ENCODE assay signal across 15 cellular contexts in genomic region chr3:23402728-23403505, GRCh38.
A peak's percentile ranks its signal among the peaks of the same experiment; 100 is the strongest.
DNase-seq lines count a peak whose midpoint lies in the region; ATAC-seq, FAIRE-seq and TF ChIP-seq lines count a peak whose summit lies in the region.
"Had no signal": no experiment of that assay in that cellular context is flagged by ENCODE, and none has a peak within 500 bp of the region (broad histone marks: within the 10 kb centered on the region; RNA-seq: fewer than 3 reads in every experiment).

No MANE protein-coding gene starts in this region.

- no peak for TF ChIP-seq POLR2A in GM12878 (IDR thresholded peaks at IDR 0.05; ENCODE audit: low read depth, low read length)

- RAD21 ChIA-PET in GM12878 (lab: Charles Lee; ENCODE audit: unreplicated experiment) = interaction anchor here (0.5 to 1.0 kb wide), 3 partner anchors 14 to 198 kb away, joined by 3 read pairs; no protein-coding TSS in a partner anchor

- in situ Hi-C loops in GM12878 (cut with MboI) = no loop called here

- no TSS peak for BruUV-seq in GM12878 (replicated peaks; lab: Mats Ljungman, UMichigan)

- no peak for TF ChIP-seq EP300 in GM12878 (IDR thresholded peaks at IDR 0.05; ENCODE audit: borderline replicate concordance in 1 of 2, control insufficient read depth in 1 of 2, low read depth in 2 of 2, low read length in 2 of 2)

- no peak overlapping the region for H3K27ac ChIP-seq in GM12878 (ENCODE audit: control insufficient read depth, insufficient read depth)
- H3K27ac ChIP-seq: SK-N-MC had no signal

- FAIRE-seq in GM12878 (lab: Jason Lieb, UNC) = no peak
- FAIRE-seq: kidney, urothelium cell line had no signal

- DNase-seq in CD1c-positive myeloid dendritic cell (ENCODE audit: extremely low spot score) = peak; percentile 69
- peak; percentile 33 for DNase-seq in M059J (ENCODE audit: low read depth)
- no peak for DNase-seq in GM12878 (ENCODE audit: low read depth, low spot score)
- DNase-seq in NCI-H1930 (lab: John Stamatoyannopoulos, UW) = no peak
- DNase-seq in anterior cingulate cortex (lab: John Stamatoyannopoulos, UW) = no peak
- no peak for DNase-seq in GM10266 (ENCODE audit: extremely low spot score)
- no peak for DNase-seq in activated CD4-positive, CD25-positive, alpha-beta regulatory T cell (lab: John Stamatoyannopoulos, UW)
- DNase-seq: head of caudate nucleus; kidney; NCI-H2081; stimulated activated CD4-positive, alpha-beta T cell treated with anti-CD3 and anti-CD28 coated beads, Interleukin-1b, Interleukin-23, amount 100 ng/mL, for 48 hours had no signal

- H4K20me1 ChIP-seq in GM12878 (ENCODE audit: control insufficient read depth, insufficient read depth) = no peaks in the 10 kb centered on the region; the same call in none of the 2 replicates

- intact Hi-C loops in GM12878 (cut with micrococcal nuclease; ENCODE audit: unreplicated experiment) = no loop called here

- TF ChIP-seq CTCF in GM12878 (IDR thresholded peaks at IDR 0.05 in 2 of 3, conservative IDR thresholded peaks at IDR 0.05 in 1 of 3; ENCODE audit: control insufficient read depth in 2 of 3, extremely low read depth in 1 of 3, insufficient read depth in 1 of 3, low read depth in 3 of 3, low read length in 3 of 3) (no peak), GM10266 (IDR thresholded peaks at IDR 0.05; ENCODE audit: control insufficient read depth, insufficient read depth, low read depth, missing control alignments) (no peak)

- SMC1A ChIA-PET in GM12878 (lab: Charles Lee; ENCODE audit: uncharacterized antibody, unreplicated experiment) = interaction anchor here (0.6 to 1.6 kb wide), 4 partner anchors 17 to 331 kb away, joined by 3 to 5 read pairs (median 4); no protein-coding TSS in a partner anchor

- peaks cover 22% of the 10 kb centered on the region for H3K4me1 ChIP-seq in GM12878 (ENCODE audit: control insufficient read depth, insufficient read depth, low read length)

- CTCF ChIA-PET in GM12878 (lab: Yijun Ruan, JAX) = interaction anchor here (0.7 to 1.4 kb wide), 4 partner anchors 9 to 395 kb away, joined by 4 to 5 read pairs (median 4); no protein-coding TSS in a partner anchor

- no peaks in the 10 kb centered on the region for H3K9me3 ChIP-seq in GM12878 (replicated peaks; ENCODE audit: control insufficient read depth, insufficient read depth, low read length)

- H3K4me2 ChIP-seq in GM12878 (ENCODE audit: control insufficient read depth, insufficient read depth) = no peak overlapping the region

- POLR2A ChIA-PET in GM12878 (lab: Charles Lee) = no interaction called here

- peaks cover 2% of the 10 kb centered on the region for H3K79me2 ChIP-seq in GM12878 (ENCODE audit: control insufficient read depth, insufficient read depth, low read length)

- H2AFZ ChIP-seq in GM12878 (ENCODE audit: control insufficient read depth, low read depth, low read length) = no peak overlapping the region

- no peaks in the 10 kb centered on the region for H3K36me3 ChIP-seq in GM12878 (ENCODE audit: control insufficient read depth in 2 of 2, insufficient read depth in 2 of 2, low read length in 1 of 2)

- H3K27me3 ChIP-seq in GM12878 (replicated peaks in 1 of 2; ENCODE audit: control insufficient read depth in 2 of 2, insufficient read depth in 2 of 2, low read length in 1 of 2) = no peaks in the 10 kb centered on the region

- ATAC-seq in GM21390 (IDR thresholded peaks at IDR 0.05; ENCODE audit: unreplicated experiment) = peak; percentile 49
- peak; percentile 61 for ATAC-seq in GM12878
- ATAC-seq: HCT116 had no signal

- TF ChIP-seq RAD21 in GM12878 (IDR thresholded peaks at IDR 0.05; ENCODE audit: insufficient read depth, low read depth, low read length) = no peak

- no peak overlapping the region for H3K4me3 ChIP-seq in GM12878
- H3K4me3 ChIP-seq: SK-N-MC had no signal

- WGBS in GM12878 (ENCODE audit: insufficient coverage, insufficient replicate concordance, low lambda C conversion rate, missing lambda C conversion rate) = 61% methylated on average over 2 of the region's 2 CpGs

- H3K9ac ChIP-seq in GM12878 (ENCODE audit: control insufficient read depth, insufficient read depth, low read length) = no peak overlapping the region

TF ChIP-seq in GM12878, 131 proteins besides CTCF, POLR2A, EP300 and RAD21:
- TF ChIP-seq TCF7 (IDR thresholded peaks at IDR 0.05; ENCODE audit: borderline replicate concordance) = 0 out of 2 replicates have a peak, but pooled peaks have one; percentile 24
- no peak for TF ChIP-seq NR2C2 (IDR thresholded peaks at IDR 0.05; ENCODE audit: borderline replicate concordance, control insufficient read depth, insufficient read length, low read depth)
- peak; percentile 66; the same call in 1 of the 2 replicates for TF ChIP-seq SPI1 (IDR thresholded peaks at IDR 0.05; ENCODE audit: borderline replicate concordance, insufficient read depth, low read depth, low read length)
- peak; percentile 89 for TF ChIP-seq RUNX3 (IDR thresholded peaks at IDR 0.05; ENCODE audit: low read length)

Comparison
In these comparisons a context has a peak if more than half of its experiments do, and no peak if none do; other contexts are left out.
1. DNase-seq: peak in CD1c-positive myeloid dendritic cell (single experiment) and M059J (single experiment); none in GM12878 (single experiment), NCI-H1930 (0 of 2), anterior cingulate cortex (0 of 58), GM10266 (single experiment) and activated CD4-positive, CD25-positive, alpha-beta regulatory T cell (0 of 4).